Comparison of ENCODE assay signal across 20 cellular contexts in the genomic region with DNA sequence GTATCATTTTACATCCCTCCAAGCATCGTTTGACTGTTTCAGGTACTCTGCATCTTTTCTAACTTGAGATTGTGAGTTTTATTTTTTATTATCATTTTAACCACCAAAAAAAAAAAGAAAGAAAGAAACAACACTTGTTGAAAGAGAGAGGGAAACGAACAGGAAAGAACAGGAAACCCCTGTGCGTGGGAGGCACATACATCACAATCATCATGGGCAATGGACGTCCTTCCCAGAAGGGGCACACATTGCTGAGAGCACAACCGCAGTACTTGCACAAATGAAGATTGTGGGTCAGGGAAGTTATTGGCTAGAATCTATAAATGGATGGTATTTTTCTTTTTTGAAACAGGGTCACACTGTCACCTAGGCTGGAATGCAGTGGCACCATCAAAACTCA. TPM values are rescaled to one million over a fixed set of nuclear protein-coding genes. Genes with fewer than 3 reads are reported as not detected.
"Had no signal": no experiment of that assay in that cellular context is flagged by ENCODE, and none has a peak within 500 bp of the region (broad histone marks: within the 10 kb centered on the region; RNA-seq: fewer than 3 reads in every experiment).

No MANE protein-coding gene starts in this region.

- H3K4me1 Mint-ChIP-seq: WTC11 had no signal

- H3K4me1 ChIP-seq: gastrocnemius medialis, left ventricle myocardium inferior, psoas muscle, testis, upper lobe of left lung had no signal

- H3K27me3 ChIP-seq: gastrocnemius medialis, ovary, testis, upper lobe of left lung had no signal

- ATAC-seq: activated CD8-positive, alpha-beta memory T cell treated with anti-CD3 and anti-CD28 coated beads, Interleukin-2, amount 10 ng/mL, durations not matched to agents 7 days and 5 days; gastrocnemius medialis; psoas muscle; right cardiac atrium; WTC11 had no signal

- H3K36me3 ChIP-seq: gastrocnemius medialis, left ventricle myocardium inferior, ovary, upper lobe of left lung had no signal

- H3K4me3 Mint-ChIP-seq: activated CD8-positive, alpha-beta memory T cell treated with anti-CD3 and anti-CD28 coated beads, Interleukin-2, amount 10 ng/mL, durations not matched to agents 7 days and 5 days; activated naive CD8-positive, alpha-beta T cell treated with anti-CD3 and anti-CD28 coated beads for 36 hours; WTC11 had no signal

- DNase-seq: activated CD4-positive, alpha-beta T cell treated with anti-CD3 and anti-CD28 coated beads, Interleukin-2, amount 50 U/mL, for 1 hour; activated CD8-positive, alpha-beta memory T cell treated with anti-CD3 and anti-CD28 coated beads, Interleukin-2, amount 10 ng/mL, durations not matched to agents 7 days and 5 days; activated effector memory CD4-positive, alpha-beta T cell treated with anti-CD3 and anti-CD28 coated beads, Interleukin-2, amount 50 U/mL, for 16 hours; activated naive CD8-positive, alpha-beta T cell treated with anti-CD3 and anti-CD28 coated beads for 36 hours; amniotic stem cell; effector CD4-positive, alpha-beta T cell; gastrocnemius medialis; head of caudate nucleus; kidney; left ventricle myocardium inferior; ovary; psoas muscle; right cardiac atrium; T-helper 2 cell; testis; upper lobe of left lung had no signal

- H3K9me3 ChIP-seq: gastrocnemius medialis, left ventricle myocardium inferior, ovary, psoas muscle, testis, upper lobe of left lung had no signal

- H3K36me3 Mint-ChIP-seq: activated naive CD8-positive, alpha-beta T cell treated with anti-CD3 and anti-CD28 coated beads for 36 hours; WTC11 had no signal

- H3K27ac ChIP-seq: gastrocnemius medialis, left ventricle myocardium inferior, ovary, psoas muscle, testis, upper lobe of left lung had no signal

- H3K9me3 Mint-ChIP-seq: activated naive CD8-positive, alpha-beta T cell treated with anti-CD3 and anti-CD28 coated beads for 36 hours had no signal

- FAIRE-seq: kidney had no signal

- H3K27ac Mint-ChIP-seq: activated CD8-positive, alpha-beta memory T cell treated with anti-CD3 and anti-CD28 coated beads, Interleukin-2, amount 10 ng/mL, durations not matched to agents 7 days and 5 days; activated naive CD8-positive, alpha-beta T cell treated with anti-CD3 and anti-CD28 coated beads for 36 hours; WTC11 had no signal

- H3K4me3 ChIP-seq: gastrocnemius medialis, left ventricle myocardium inferior, ovary, psoas muscle, testis, upper lobe of left lung had no signal

RNA-seq across cellular contexts. Expression of a gene that starts 1.7 kb away (rescaled TPM):
- total RNA-seq: activated CD8-positive, alpha-beta memory T cell treated with anti-CD3 and anti-CD28 coated beads, Interleukin-2, amount 10 ng/mL, durations not matched to agents 7 days and 5 days; activated naive CD8-positive, alpha-beta T cell treated with anti-CD3 and anti-CD28 coated beads for 36 hours; cerebellum; gastrocnemius medialis; kidney; left ventricle myocardium inferior; ovary; right cardiac atrium; testis; upper lobe of left lung; WTC11 had no signal
- polyA plus RNA-seq: esophagus, ovary, psoas muscle, right cardiac atrium had no signal

RNA-seq across cellular contexts. Expression of a gene that starts 31.8 kb away (rescaled TPM):
- total RNA-seq: cerebellum, gastrocnemius medialis, kidney, left ventricle myocardium inferior, ovary, psoas muscle, right cardiac atrium, skeletal muscle tissue, testis, upper lobe of left lung, WTC11 had no signal
- polyA plus RNA-seq: esophagus, ovary, psoas muscle, right cardiac atrium had no signal

RNA-seq across cellular contexts. Expression of a gene that starts 42.6 kb away (rescaled TPM):
- total RNA-seq: activated CD8-positive, alpha-beta memory T cell treated with anti-CD3 and anti-CD28 coated beads, Interleukin-2, amount 10 ng/mL, durations not matched to agents 7 days and 5 days; activated naive CD8-positive, alpha-beta T cell treated with anti-CD3 and anti-CD28 coated beads for 36 hours; cerebellum; gastrocnemius medialis; kidney; left ventricle myocardium inferior; ovary; psoas muscle; right cardiac atrium; skeletal muscle tissue; testis; upper lobe of left lung; WTC11 had no signal
- polyA plus RNA-seq: ovary, psoas muscle, right cardiac atrium had no signal
